Comparison of ENCODE assay signal across 10 cellular contexts in the genomic region with DNA sequence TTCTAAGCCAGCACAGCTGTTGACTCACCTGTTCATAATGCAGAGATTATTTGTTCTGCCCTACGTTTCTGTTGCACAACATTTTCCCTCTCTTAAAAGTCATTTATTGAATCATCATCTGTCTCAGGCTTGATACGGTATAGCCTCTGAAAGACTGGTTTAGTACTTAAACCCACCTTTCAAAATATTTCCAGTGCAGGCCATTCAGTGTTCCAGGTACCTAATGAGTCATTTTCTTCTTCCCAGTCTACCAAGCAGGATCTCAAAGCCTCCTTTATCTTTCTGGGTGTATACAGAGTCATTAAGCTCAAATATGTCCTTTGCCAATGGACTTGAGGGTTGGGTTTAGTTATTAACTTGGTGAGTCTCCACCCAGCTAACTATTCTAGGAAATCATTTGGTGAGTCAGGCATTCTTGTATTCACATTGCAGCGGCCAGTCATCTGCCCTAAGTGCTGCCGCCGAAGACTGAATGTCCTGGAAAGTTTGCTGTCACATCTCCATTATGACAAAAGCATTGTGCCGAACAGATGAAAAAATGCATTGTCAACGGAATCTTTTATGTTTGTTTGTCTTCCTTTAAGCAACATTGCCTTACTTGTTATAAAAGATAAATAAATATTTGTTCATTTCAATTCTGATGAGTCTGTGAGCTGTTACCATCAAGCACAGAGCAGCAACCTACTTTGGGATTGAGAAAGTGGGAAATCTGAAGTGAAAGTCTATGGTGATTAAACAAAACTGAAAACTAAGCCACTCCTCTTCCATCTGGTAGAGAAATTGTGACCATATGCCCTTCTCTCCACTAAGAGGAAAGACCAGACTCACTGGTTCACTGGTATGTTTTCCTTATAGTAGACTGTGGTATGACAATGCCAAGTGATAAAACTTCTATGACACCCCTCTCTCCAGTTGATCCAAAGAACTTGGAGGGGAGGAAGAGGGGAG. TPM values are rescaled to one million over a fixed set of nuclear protein-coding genes. Genes with fewer than 3 reads are reported as not detected.
DNase-seq lines count a peak whose midpoint lies in the region; ATAC-seq and TF ChIP-seq lines count a peak whose summit lies in the region.
"Had no signal": no experiment of that assay in that cellular context is flagged by ENCODE, and none has a peak within 500 bp of the region (broad histone marks: within the 10 kb centered on the region; RNA-seq: fewer than 3 reads in every experiment).

No MANE protein-coding gene starts in this region.

- no peaks in the 10 kb centered on the region for H3K9me3 ChIP-seq in HCT116 (ENCODE audit: control insufficient read depth in 1 of 2, insufficient read depth in 1 of 2, low read depth in 1 of 2, low read length in 2 of 2)

- ATAC-seq in HCT116 (peak; percentile 92), left colon (peak; percentile 89), GM21390 (IDR thresholded peaks at IDR 0.05; ENCODE audit: unreplicated experiment) (no peak)

- H3K4me3 Mint-ChIP-seq in nephron progenitor cell, result no peak overlapping the region

- H2AFZ ChIP-seq in HCT116 (ENCODE audit: low read depth, low read length, poor library complexity, severe bottlenecking), result peak overlapping the region; percentile 96

- TF ChIP-seq POLR2A in HCT116 (IDR thresholded peaks at IDR 0.05; ENCODE audit: borderline replicate concordance, extremely low read depth, insufficient read depth, insufficient read length), result no peak

- H3K36me3 ChIP-seq in HCT116 (ENCODE audit: control insufficient read depth in 1 of 2, insufficient read depth in 2 of 2, low read length in 2 of 2), result no peaks in the 10 kb centered on the region

- POLR2A ChIA-PET in HCT116 (lab: Charles Lee), result interaction anchor here (0.8 to 2.6 kb wide), 3 partner anchors 9 to 14 kb away, joined by 3 to 23 read pairs (median 12); partner anchors contain the start of gene FAM135A

- CTCF ChIA-PET in HCT116 (lab: Charles Lee), result interaction anchor here (0.7 to 2.5 kb wide), 5 partner anchors 14 to 178 kb away, joined by 3 to 14 read pairs (median 4); partner anchors contain the start of gene FAM135A

- no peaks in the 10 kb centered on the region for H3K9me2 ChIP-seq in HCT116 (ENCODE audit: insufficient read depth)

- peak overlapping the region; percentile 74 for H3K4me2 ChIP-seq in HCT116 (ENCODE audit: low read length)

- TF ChIP-seq RAD21 in HCT116 (IDR thresholded peaks at IDR 0.05; ENCODE audit: low read depth), result peak; percentile 23; the same call in 1 of the 2 replicates

- TSS peak; percentile 89 for BruUV-seq in HCT116 (replicated peaks; lab: Mats Ljungman, UMichigan)

- no peaks in the 10 kb centered on the region for H4K20me1 ChIP-seq in HCT116 (ENCODE audit: insufficient read depth)

- H3K4me1 Mint-ChIP-seq in nephron progenitor cell, result no peaks in the 10 kb centered on the region

- no peaks in the 10 kb centered on the region for H3K36me3 Mint-ChIP-seq in nephron progenitor cell (ENCODE audit: low read depth)

- peak; percentile 97 for DNase-seq in HCT116 (ENCODE audit: low read depth, low spot score)
- DNase-seq in amniotic epithelial cell (ENCODE audit: low read depth), result peak; percentile 31
- DNase-seq in left colon, result peak; percentile 60 to 68
- no peak for DNase-seq in nephron progenitor cell
- DNase-seq in NCI-H2227 (lab: John Stamatoyannopoulos, UW; ENCODE audit: unreplicated experiment), result no peak
- DNase-seq in foreskin melanocyte, result no peak
- DNase-seq: DMS79 treated with DMSO at 0.1 percent for 48 hours; stimulated activated CD4-positive, alpha-beta T cell treated with anti-CD3 and anti-CD28 coated beads, Interleukin-1b, Interleukin-23, amount 100 ng/mL, for 48 hours had no signal

- RAD21 ChIA-PET in HCT116 (lab: Charles Lee; ENCODE audit: low non-redundant PET in 1 of 2, low total read pairs in 2 of 2, uncharacterized antibody in 2 of 2, unreplicated experiment in 2 of 2), result interaction anchor here in 1 of 2 experiments (1.0 kb wide), 1 partner anchor 14 kb away, joined by 3 read pairs; the partner anchor contains the start of gene FAM135A

- intact Hi-C loops in HCT116 (cut with micrococcal nuclease) (loop anchor here (1.0 to 2.0 kb wide), 2 partner anchors 14 to 268 kb away; partner anchors contain the start of genes FAM135A and SMAP1), left colon (cut with DNase I, micrococcal nuclease) (no loop called here)

- H3K9ac ChIP-seq in HCT116 (ENCODE audit: low read length), result peak overlapping the region; percentile 49

- H3K27me3 Mint-ChIP-seq in nephron progenitor cell (ENCODE audit: low read depth, poor library complexity), result peaks cover 20% of the 10 kb centered on the region

- H3K4me3 ChIP-seq in HCT116 (replicated peaks in 1 of 2; ENCODE audit: low read depth in 1 of 2, low read length in 2 of 2), result peak overlapping the region; percentile 20 to 40

- no peaks in the 10 kb centered on the region for H3K9me3 Mint-ChIP-seq in nephron progenitor cell

- H3K79me2 ChIP-seq in HCT116 (ENCODE audit: insufficient read depth, low read length), result no peaks in the 10 kb centered on the region

- TF ChIP-seq CTCF in 22Rv1 (IDR thresholded peaks at IDR 0.05) (no peak), HCT116 (IDR thresholded peaks at IDR 0.05 in 2 of 3, conservative IDR thresholded peaks at IDR 0.05 in 1 of 3; ENCODE audit: borderline replicate concordance in 1 of 3, insufficient read depth in 1 of 3, low read depth in 2 of 3, low read length in 2 of 3) (no peak), nephron progenitor cell (IDR thresholded peaks at IDR 0.05) (no peak)

- H3K27ac Mint-ChIP-seq in nephron progenitor cell, result no peak overlapping the region

- peak overlapping the region; percentile 81 for H3K27ac ChIP-seq in 22Rv1
- peak overlapping the region; percentile 66 for H3K27ac ChIP-seq in HCT116 (ENCODE audit: low read depth, low read length)

- peaks cover 33 to 56% of the 10 kb centered on the region in 2 experiments for H3K4me1 ChIP-seq in HCT116 (ENCODE audit: control insufficient read depth in 1 of 2, insufficient read depth in 2 of 2, low read length in 2 of 2)

- no peaks in the 10 kb centered on the region for H3K27me3 ChIP-seq in HCT116 (ENCODE audit: insufficient read depth, low read length)

TF ChIP-seq in HCT116, 20 proteins besides CTCF, POLR2A, EP300 and RAD21:
- peak; percentile 57 for TF ChIP-seq MAX (IDR thresholded peaks at IDR 0.05)
- TF ChIP-seq POLR2AphosphoS5 (IDR thresholded peaks at IDR 0.05; ENCODE audit: low read depth, low read length), result 0 out of 2 replicates have a peak, but pooled peaks have one; percentile 41
- no peak for TF ChIP-seq ZFX (IDR thresholded peaks at IDR 0.05)
- TF ChIP-seq CEBPB (IDR thresholded peaks at IDR 0.05; ENCODE audit: low read depth), result peak; percentile 98
- TF ChIP-seq EZH2 (IDR thresholded peaks at IDR 0.05), result no peak
- peak; percentile 95 for TF ChIP-seq JUND (IDR thresholded peaks at IDR 0.05)
- TF ChIP-seq YY1 (IDR thresholded peaks at IDR 0.05; ENCODE audit: extremely low read depth, insufficient replicate concordance, low read depth, low read length), result no peak
- peak; percentile 31 for TF ChIP-seq TCF7L2 (IDR thresholded peaks at IDR 0.05; ENCODE audit: borderline replicate concordance, extremely low read depth, insufficient read depth, insufficient read length)
- TF ChIP-seq, protein P1, sequence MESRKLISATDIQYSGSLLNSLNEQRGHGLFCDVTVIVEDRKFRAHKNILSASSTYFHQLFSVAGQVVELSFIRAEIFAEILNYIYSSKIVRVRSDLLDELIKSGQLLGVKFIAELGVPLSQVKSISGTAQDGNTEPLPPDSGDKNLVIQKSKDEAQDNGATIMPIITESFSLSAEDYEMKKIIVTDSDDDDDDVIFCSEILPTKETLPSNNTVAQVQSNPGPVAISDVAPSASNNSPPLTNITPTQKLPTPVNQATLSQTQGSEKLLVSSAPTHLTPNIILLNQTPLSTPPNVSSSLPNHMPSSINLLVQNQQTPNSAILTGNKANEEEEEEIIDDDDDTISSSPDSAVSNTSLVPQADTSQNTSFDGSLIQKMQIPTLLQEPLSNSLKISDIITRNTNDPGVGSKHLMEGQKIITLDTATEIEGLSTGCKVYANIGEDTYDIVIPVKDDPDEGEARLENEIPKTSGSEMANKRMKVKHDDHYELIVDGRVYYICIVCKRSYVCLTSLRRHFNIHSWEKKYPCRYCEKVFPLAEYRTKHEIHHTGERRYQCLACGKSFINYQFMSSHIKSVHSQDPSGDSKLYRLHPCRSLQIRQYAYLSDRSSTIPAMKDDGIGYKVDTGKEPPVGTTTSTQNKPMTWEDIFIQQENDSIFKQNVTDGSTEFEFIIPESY (IDR thresholded peaks at IDR 0.05; ENCODE audit: extremely low read depth, insufficient replicate concordance, low read length), result no peak
- TF ChIP-seq EGR1 (IDR thresholded peaks at IDR 0.05; ENCODE audit: low read depth), result peak; percentile 27
- peak; percentile 92 for TF ChIP-seq SP1 (IDR thresholded peaks at IDR 0.05; ENCODE audit: low read depth)
- peak; percentile 67 for TF ChIP-seq SRF (IDR thresholded peaks at IDR 0.05; ENCODE audit: low read depth)
- peak; percentile 77; the same call in 1 of the 2 replicates for TF ChIP-seq SIN3A (IDR thresholded peaks at IDR 0.05; ENCODE audit: low read depth)
- TF ChIP-seq ATF3 (IDR thresholded peaks at IDR 0.05), result peak; percentile 22; the same call in 1 of the 2 replicates
- TF ChIP-seq FOSL1 (IDR thresholded peaks at IDR 0.05; ENCODE audit: low read depth), result peak; percentile 94
- TF ChIP-seq CBX3 (IDR thresholded peaks at IDR 0.05; ENCODE audit: low read depth), result peak; percentile 76; the same call in 1 of the 2 replicates
- no peak for TF ChIP-seq ZNF274 (IDR thresholded peaks at IDR 0.05; ENCODE audit: low read depth, low read length)
- TF ChIP-seq ELF1 (IDR thresholded peaks at IDR 0.05; ENCODE audit: borderline replicate concordance, low read depth), result no peak

RNA-seq across cellular contexts. Expression of gene FAM135A, which starts 14.3 kb away (rescaled TPM):
- 20.8 TPM for total RNA-seq in HCT116 (2021; ENCODE audit: unreplicated experiment)
- 3.7 and 4.7 TPM in 2 replicates for polyA plus RNA-seq in HCT116 (2012)
- total RNA-seq in left colon, result 10 to 100 TPM; 54.4 to 68.4 TPM

Comparison
In these comparisons a context has a peak if more than half of its experiments do, and no peak if none do; other contexts are left out.
1. DNase-seq: peak in HCT116 (single experiment), amniotic epithelial cell (single experiment) and left colon (2 of 2); none in nephron progenitor cell (single experiment), NCI-H2227 (single experiment) and foreskin melanocyte (single experiment).